8 cellular contexts compared by ENCODE assay signal in genomic region chr16:89363621-89364393, GRCh38.
DNase-seq lines count a peak whose midpoint lies in the region; ATAC-seq and TF ChIP-seq lines count a peak whose summit lies in the region.

No MANE protein-coding gene starts in this region.

- TF ChIP-seq CTCF in cardiac muscle cell (IDR thresholded peaks at IDR 0.05; ENCODE audit: low read depth, low read length) = no peak

- peak overlapping the region; percentile 31 for H3K27ac ChIP-seq in cardiac muscle cell

- H3K27me3 ChIP-seq in MG63 (no peaks in the 10 kb centered on the region), cardiac muscle cell (no peaks in the 10 kb centered on the region)

- H3K9me3 ChIP-seq in MG63 (no peaks in the 10 kb centered on the region), cardiac muscle cell (ENCODE audit: low read depth) (no peaks in the 10 kb centered on the region)

- DNase-seq in CD1c-positive myeloid dendritic cell (ENCODE audit: extremely low spot score) = peak; percentile 36
- DNase-seq in MG63 = peak; percentile 74
- DNase-seq in activated T-cell treated with anti-CD3 and anti-CD28 coated beads, Interleukin-2, amount 50 U/mL, for 1 hour = peak; percentile 54
- peak in 1 of 2 donors; percentile 78 for DNase-seq in cardiac muscle cell (ENCODE audit: low read depth in 1 of 2, low spot score in 1 of 2)
- DNase-seq in stimulated activated CD4-positive, alpha-beta T cell treated with anti-CD3 and anti-CD28 coated beads, Interleukin-4, amount 100 ng/mL, for 1 hour = peak; percentile 31
- DNase-seq in amygdala (lab: John Stamatoyannopoulos, UW) = no peak
- no peak for DNase-seq in pons (ENCODE audit: low spot score)

- H3K4me3 ChIP-seq in MG63 (no peak overlapping the region), cardiac muscle cell (no peak overlapping the region)

- H3K36me3 ChIP-seq in MG63 (peaks cover 4% of the 10 kb centered on the region), cardiac muscle cell (no peaks in the 10 kb centered on the region)

- no peak for ATAC-seq in HG03139 (IDR thresholded peaks at IDR 0.05; ENCODE audit: unreplicated experiment)

- H3K4me1 ChIP-seq in cardiac muscle cell (ENCODE audit: low read depth) = peaks cover 38% of the 10 kb centered on the region

Comparison
In these comparisons a context has a peak if more than half of its experiments do, and no peak if none do; other contexts are left out.
1. DNase-seq: peak in CD1c-positive myeloid dendritic cell (single experiment), MG63 (single experiment), activated T-cell treated with anti-CD3 and anti-CD28 coated beads, Interleukin-2, amount 50 U/mL, for 1 hour (single experiment) and stimulated activated CD4-positive, alpha-beta T cell treated with anti-CD3 and anti-CD28 coated beads, Interleukin-4, amount 100 ng/mL, for 1 hour (single experiment); none in amygdala (0 of 56) and pons (single experiment).